In the genomic region with DNA sequence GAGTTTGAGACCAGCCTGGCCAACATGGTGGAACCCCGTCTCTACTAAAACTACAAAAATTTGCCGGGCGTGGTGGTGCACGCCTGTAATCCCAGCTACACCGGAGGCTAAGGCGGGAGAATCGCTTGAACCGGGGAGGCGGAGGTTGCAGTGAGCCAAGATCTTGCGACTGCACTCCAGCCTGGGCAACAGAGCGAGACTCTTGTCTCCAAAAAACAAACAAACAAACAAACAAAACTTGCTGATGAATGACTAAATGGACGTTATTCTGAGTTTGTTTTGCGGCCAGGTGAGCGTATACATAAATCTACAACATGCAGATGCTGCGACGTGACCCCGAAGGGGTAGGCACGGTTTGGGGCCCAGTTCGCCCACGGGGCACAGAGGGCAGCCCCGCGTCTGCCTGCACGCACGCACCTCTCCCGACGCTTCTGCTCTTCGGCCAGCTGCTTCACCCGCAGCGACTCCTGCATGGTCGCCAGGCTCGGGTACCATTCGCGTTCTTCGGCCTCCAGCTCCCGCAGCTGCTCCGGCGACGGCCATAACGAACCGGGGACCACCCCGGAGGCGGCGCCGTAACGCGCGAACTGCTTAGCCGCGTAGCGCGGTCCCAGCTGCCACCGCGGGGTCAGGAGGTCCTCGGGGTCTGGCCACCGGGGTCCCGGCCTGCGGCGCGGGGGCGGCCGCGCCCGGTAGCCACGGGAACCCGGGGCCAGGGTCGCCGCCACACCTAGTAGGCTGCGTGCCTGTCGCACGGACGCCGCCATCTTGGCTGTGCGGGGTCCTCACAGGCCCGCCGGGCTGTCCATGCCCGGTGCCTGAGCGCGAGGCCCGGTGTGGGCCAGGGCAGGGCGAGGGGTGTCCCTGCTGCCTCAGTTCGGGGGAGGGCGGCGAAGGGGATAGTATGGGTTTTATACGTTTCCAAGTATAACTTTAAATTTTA, we compare ENCODE assay signal across 1 cellular context.
TF ChIP-seq lines count a peak whose summit lies in the region.

Gene GADD45GIP1 (minus strand): TSS at position 778 of the 943 bp plus-strand sequence. CDS start 11 bp downstream, at position 767.

TF ChIP-seq in HEK293, 187 proteins besides CTCF, POLR2A, EP300 and RAD21 (continued from another document and continues in another):
- TF ChIP-seq, protein P1, sequence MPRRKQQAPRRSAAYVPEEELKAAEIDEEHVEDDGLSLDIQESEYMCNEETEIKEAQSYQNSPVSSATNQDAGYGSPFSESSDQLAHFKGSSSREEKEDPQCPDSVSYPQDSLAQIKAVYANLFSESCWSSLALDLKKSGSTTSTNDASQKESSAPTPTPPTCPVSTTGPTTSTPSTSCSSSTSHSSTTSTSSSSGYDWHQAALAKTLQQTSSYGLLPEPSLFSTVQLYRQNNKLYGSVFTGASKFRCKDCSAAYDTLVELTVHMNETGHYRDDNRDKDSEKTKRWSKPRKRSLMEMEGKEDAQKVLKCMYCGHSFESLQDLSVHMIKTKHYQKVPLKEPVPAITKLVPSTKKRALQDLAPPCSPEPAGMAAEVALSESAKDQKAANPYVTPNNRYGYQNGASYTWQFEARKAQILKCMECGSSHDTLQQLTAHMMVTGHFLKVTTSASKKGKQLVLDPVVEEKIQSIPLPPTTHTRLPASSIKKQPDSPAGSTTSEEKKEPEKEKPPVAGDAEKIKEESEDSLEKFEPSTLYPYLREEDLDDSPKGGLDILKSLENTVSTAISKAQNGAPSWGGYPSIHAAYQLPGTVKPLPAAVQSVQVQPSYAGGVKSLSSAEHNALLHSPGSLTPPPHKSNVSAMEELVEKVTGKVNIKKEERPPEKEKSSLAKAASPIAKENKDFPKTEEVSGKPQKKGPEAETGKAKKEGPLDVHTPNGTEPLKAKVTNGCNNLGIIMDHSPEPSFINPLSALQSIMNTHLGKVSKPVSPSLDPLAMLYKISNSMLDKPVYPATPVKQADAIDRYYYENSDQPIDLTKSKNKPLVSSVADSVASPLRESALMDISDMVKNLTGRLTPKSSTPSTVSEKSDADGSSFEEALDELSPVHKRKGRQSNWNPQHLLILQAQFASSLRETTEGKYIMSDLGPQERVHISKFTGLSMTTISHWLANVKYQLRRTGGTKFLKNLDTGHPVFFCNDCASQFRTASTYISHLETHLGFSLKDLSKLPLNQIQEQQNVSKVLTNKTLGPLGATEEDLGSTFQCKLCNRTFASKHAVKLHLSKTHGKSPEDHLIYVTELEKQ (tag by site-specific recombination; IDR thresholded peaks at IDR 0.05; ENCODE audit: borderline replicate concordance) = no peak
- TF ChIP-seq TCF7L2 (IDR thresholded peaks at IDR 0.05; ENCODE audit: borderline replicate concordance, low read depth, low read length) (no peak), ZNF274 (IDR thresholded peaks at IDR 0.05; ENCODE audit: low read length) (no peak), ZNF274 (tag by site-specific recombination; IDR thresholded peaks at IDR 0.05; ENCODE audit: borderline replicate concordance) (no peak), ZNF707 (tag by site-specific recombination; IDR thresholded peaks at IDR 0.05) (no peak), OSR2 (tag by site-specific recombination; IDR thresholded peaks at IDR 0.05) (no peak), ZNF148 (tag by site-specific recombination; IDR thresholded peaks at IDR 0.05; ENCODE audit: borderline replicate concordance) (no peak), MYNN (tag by site-specific recombination; IDR thresholded peaks at IDR 0.05; ENCODE audit: borderline replicate concordance) (no peak), ZEB2 (tag by site-specific recombination; IDR thresholded peaks at IDR 0.05) (peak; percentile 41), ZNF501 (tag by site-specific recombination; IDR thresholded peaks at IDR 0.05) (0 out of 2 replicates have a peak, but pooled peaks have one; percentile 25), ZNF426 (tag by site-specific recombination; IDR thresholded peaks at IDR 0.05) (no peak), ZNF692 (tag by site-specific recombination; IDR thresholded peaks at IDR 0.05) (peak; percentile 80), ZNF157 (tag by site-specific recombination; IDR thresholded peaks at IDR 0.05) (no peak), ZNF433 (tag by site-specific recombination; IDR thresholded peaks at IDR 0.05; ENCODE audit: low read depth) (no peak), ZBTB48 (tag by site-specific recombination; IDR thresholded peaks at IDR 0.05) (no peak), HOXD13 (CRISPR knock-in tag; IDR thresholded peaks at IDR 0.05; ENCODE audit: borderline replicate concordance) (peak; percentile 24; the same call in 1 of the 2 replicates), ZBTB8A (tag by site-specific recombination; IDR thresholded peaks at IDR 0.05) (peak; percentile 75), ZXDB (tag by site-specific recombination; IDR thresholded peaks at IDR 0.05) (peak; percentile 47; the same call in 1 of the 2 replicates), ZNF112 (tag by site-specific recombination; IDR thresholded peaks at IDR 0.05) (no peak), ZFHX2 (tag by site-specific recombination; conservative IDR thresholded peaks at IDR 0.05) (peak; percentile 57), ZNF280D (tag by site-specific recombination; IDR thresholded peaks at IDR 0.05) (no peak), ZNF830 (tag by site-specific recombination; IDR thresholded peaks at IDR 0.05; ENCODE audit: low read depth) (no peak), SP7 (tag by site-specific recombination; IDR thresholded peaks at IDR 0.05) (no peak; the same call in 1 of the 2 replicates), ZNF2 (tag by site-specific recombination; IDR thresholded peaks at IDR 0.05) (no peak), ZNF610 (tag by site-specific recombination; IDR thresholded peaks at IDR 0.05; ENCODE audit: borderline replicate concordance) (0 out of 2 replicates have a peak, but pooled peaks have one; percentile 34), ZNF366 (tag by site-specific recombination; conservative IDR thresholded peaks at IDR 0.05) (no peak), YY2 (tag by site-specific recombination; IDR thresholded peaks at IDR 0.05) (peak; percentile 97), ZNF560 (tag by site-specific recombination; IDR thresholded peaks at IDR 0.05; ENCODE audit: borderline replicate concordance) (no peak), MEIS1 (CRISPR knock-in tag; IDR thresholded peaks at IDR 0.05; ENCODE audit: borderline replicate concordance) (no peak), ZFP3 (tag by site-specific recombination; IDR thresholded peaks at IDR 0.05; ENCODE audit: low read depth) (no peak), ZNF585B (tag by site-specific recombination; IDR thresholded peaks at IDR 0.05) (no peak), ZNF561 (tag by site-specific recombination; IDR thresholded peaks at IDR 0.05; ENCODE audit: borderline replicate concordance) (peak; percentile 72; the same call in 1 of the 2 replicates), ZNF324 (tag by site-specific recombination; IDR thresholded peaks at IDR 0.05) (no peak), ZSCAN16 (tag by site-specific recombination; IDR thresholded peaks at IDR 0.05) (no peak), SALL2 (tag by site-specific recombination; IDR thresholded peaks at IDR 0.05; ENCODE audit: borderline replicate concordance) (no peak), ZFP69B (tag by site-specific recombination; IDR thresholded peaks at IDR 0.05) (0 out of 2 replicates have a peak, but pooled peaks have one; percentile 7), ZNF311 (tag by site-specific recombination; IDR thresholded peaks at IDR 0.05; ENCODE audit: borderline replicate concordance) (no peak), ZNF529 (tag by site-specific recombination; IDR thresholded peaks at IDR 0.05; ENCODE audit: insufficient replicate concordance) (no peak), ZNF571 (tag by site-specific recombination; IDR thresholded peaks at IDR 0.05) (no peak), AEBP2 (tag by site-specific recombination; IDR thresholded peaks at IDR 0.05; ENCODE audit: borderline replicate concordance) (no peak), KLF16 (tag by site-specific recombination; IDR thresholded peaks at IDR 0.05) (peak; percentile 10; the same call in 1 of the 2 replicates), ZBTB20 (tag by site-specific recombination; IDR thresholded peaks at IDR 0.05) (peak; percentile 53; the same call in 1 of the 2 replicates), ZNF660 (tag by site-specific recombination; IDR thresholded peaks at IDR 0.05) (peak; percentile 75)
- TF ChIP-seq, protein P2, sequence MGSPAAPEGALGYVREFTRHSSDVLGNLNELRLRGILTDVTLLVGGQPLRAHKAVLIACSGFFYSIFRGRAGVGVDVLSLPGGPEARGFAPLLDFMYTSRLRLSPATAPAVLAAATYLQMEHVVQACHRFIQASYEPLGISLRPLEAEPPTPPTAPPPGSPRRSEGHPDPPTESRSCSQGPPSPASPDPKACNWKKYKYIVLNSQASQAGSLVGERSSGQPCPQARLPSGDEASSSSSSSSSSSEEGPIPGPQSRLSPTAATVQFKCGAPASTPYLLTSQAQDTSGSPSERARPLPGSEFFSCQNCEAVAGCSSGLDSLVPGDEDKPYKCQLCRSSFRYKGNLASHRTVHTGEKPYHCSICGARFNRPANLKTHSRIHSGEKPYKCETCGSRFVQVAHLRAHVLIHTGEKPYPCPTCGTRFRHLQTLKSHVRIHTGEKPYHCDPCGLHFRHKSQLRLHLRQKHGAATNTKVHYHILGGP (tag by site-specific recombination; IDR thresholded peaks at IDR 0.05) = no peak
- TF ChIP-seq, protein P3, sequence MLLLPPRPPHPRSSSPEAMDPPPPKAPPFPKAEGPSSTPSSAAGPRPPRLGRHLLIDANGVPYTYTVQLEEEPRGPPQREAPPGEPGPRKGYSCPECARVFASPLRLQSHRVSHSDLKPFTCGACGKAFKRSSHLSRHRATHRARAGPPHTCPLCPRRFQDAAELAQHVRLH (tag by site-specific recombination; IDR thresholded peaks at IDR 0.05) = 0 out of 2 replicates have a peak, but pooled peaks have one; percentile 8
- TF ChIP-seq, protein P4, sequence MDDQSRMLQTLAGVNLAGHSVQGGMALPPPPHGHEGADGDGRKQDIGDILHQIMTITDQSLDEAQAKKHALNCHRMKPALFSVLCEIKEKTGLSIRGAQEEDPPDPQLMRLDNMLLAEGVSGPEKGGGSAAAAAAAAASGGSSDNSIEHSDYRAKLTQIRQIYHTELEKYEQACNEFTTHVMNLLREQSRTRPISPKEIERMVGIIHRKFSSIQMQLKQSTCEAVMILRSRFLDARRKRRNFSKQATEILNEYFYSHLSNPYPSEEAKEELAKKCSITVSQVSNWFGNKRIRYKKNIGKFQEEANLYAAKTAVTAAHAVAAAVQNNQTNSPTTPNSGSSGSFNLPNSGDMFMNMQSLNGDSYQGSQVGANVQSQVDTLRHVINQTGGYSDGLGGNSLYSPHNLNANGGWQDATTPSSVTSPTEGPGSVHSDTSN (CRISPR knock-in tag; IDR thresholded peaks at IDR 0.05) = no peak; the same call in 1 of the 2 replicates
